ENCODE assay signal across 10 cellular contexts in genomic region chr20:50321797-50322480, GRCh38.
DNase-seq lines count a peak whose midpoint lies in the region; ATAC-seq and TF ChIP-seq lines count a peak whose summit lies in the region.
"Had no signal": no experiment of that assay in that cellular context is flagged by ENCODE, and none has a peak within 500 bp of the region (broad histone marks: within the 10 kb centered on the region; RNA-seq: fewer than 3 reads in every experiment).

No MANE protein-coding gene starts in this region.

- WGBS in gastroesophageal sphincter (ENCODE audit: low coverage in 1 of 2), 2 donors = 67 to 79% methylated on average over 1 to 3 of the region's 9 CpGs

- TF ChIP-seq EP300 in gastroesophageal sphincter (IDR thresholded peaks at IDR 0.05) = no peak

- no peak for TF ChIP-seq CTCF in AG10803 (conservative IDR thresholded peaks at IDR 0.05; ENCODE audit: low read length)
- TF ChIP-seq CTCF in gastroesophageal sphincter (IDR thresholded peaks at IDR 0.05) = no peak

- peak overlapping the region; percentile 5 for H3K9ac ChIP-seq in rectal smooth muscle tissue (ENCODE audit: low read length)

- H3K27me3 ChIP-seq in gastroesophageal sphincter (no peaks in the 10 kb centered on the region), rectal smooth muscle tissue (ENCODE audit: control insufficient read depth, insufficient read depth, low read length) (no peaks in the 10 kb centered on the region)

- no peak for TF ChIP-seq POLR2A in gastroesophageal sphincter (IDR thresholded peaks at IDR 0.05)

- no peaks in the 10 kb centered on the region for H3K36me3 ChIP-seq in gastroesophageal sphincter
- no peaks in the 10 kb centered on the region for H3K36me3 ChIP-seq in rectal smooth muscle tissue (ENCODE audit: control insufficient read depth, insufficient read depth, low read length)

- H3K4me1 ChIP-seq in gastroesophageal sphincter (peaks cover 0 to 28% (median 20%) of the 10 kb centered on the region in 3 donors), rectal smooth muscle tissue (ENCODE audit: control insufficient read depth, insufficient read depth, low read length) (peaks cover 17% of the 10 kb centered on the region)

- peak overlapping the region in 3 of 4 donors; percentile 78 to 83 (median 82) for H3K27ac ChIP-seq in gastroesophageal sphincter
- peak overlapping the region; percentile 90 for H3K27ac ChIP-seq in rectal smooth muscle tissue (ENCODE audit: low read depth, low read length)

- no peaks in the 10 kb centered on the region for H3K9me3 ChIP-seq in gastroesophageal sphincter

- ATAC-seq in gastroesophageal sphincter (no peak), HG02870 (IDR thresholded peaks at IDR 0.05; ENCODE audit: unreplicated experiment) (no peak), HG03095 (IDR thresholded peaks at IDR 0.05; ENCODE audit: unreplicated experiment) (no peak)
- ATAC-seq in stimulated activated naive CD8-positive, alpha-beta T cell treated with anti-CD3 and anti-CD28 coated beads, Interleukin-15, Interleukin-2, amounts not matched to agents 100 U/mL and 50 U/mL, for 24 hours = no peak
- ATAC-seq: T-cell had no signal

- DNase-seq in AG10803 (ENCODE audit: low read depth) = peak; percentile 39
- peak; percentile 84 for DNase-seq in amniotic epithelial cell (ENCODE audit: low read depth)
- no peak for DNase-seq in NCI-H2227 (lab: John Stamatoyannopoulos, UW; ENCODE audit: unreplicated experiment)
- DNase-seq in stimulated activated naive CD8-positive, alpha-beta T cell treated with anti-CD3 and anti-CD28 coated beads, Interleukin-15, Interleukin-2, amounts not matched to agents 100 U/mL and 50 U/mL, for 24 hours = no peak
- DNase-seq: KG1, T-cell had no signal

- H3K4me3 ChIP-seq in AG10803 (ENCODE audit: low read length) (peak overlapping the region; percentile 16), gastroesophageal sphincter (peak overlapping the region in 1 of 2 donors; percentile 38), rectal smooth muscle tissue (ENCODE audit: low read length) (no peak overlapping the region)

Comparison
In these comparisons a context has a peak if more than half of its experiments do, and no peak if none do; other contexts are left out.
1. DNase-seq: peak in AG10803 (single experiment) and amniotic epithelial cell (single experiment); none in NCI-H2227 (single experiment) and stimulated activated naive CD8-positive, alpha-beta T cell treated with anti-CD3 and anti-CD28 coated beads, Interleukin-15, Interleukin-2, amounts not matched to agents 100 U/mL and 50 U/mL, for 24 hours (single experiment).